8 cellular contexts compared by ENCODE assay signal in genomic region chr19:46924874-46925547, GRCh38.
A peak's percentile ranks its signal among the peaks of the same experiment; 100 is the strongest.
DNase-seq lines count a peak whose midpoint lies in the region; ATAC-seq, FAIRE-seq and TF ChIP-seq lines count a peak whose summit lies in the region.

No MANE protein-coding gene starts in this region.

- TF ChIP-seq POLR2A in IMR-90 (IDR thresholded peaks at IDR 0.05; ENCODE audit: low read depth, low read length), result no peak

- DNase-seq in AG08395 (ENCODE audit: low spot score) (peak; percentile 38), IMR-90 (no peak), bronchial epithelial cell (ENCODE audit: low read depth) (peak; percentile 51), myocyte (ENCODE audit: low read depth) (peak; percentile 24), omental fat pad (ENCODE audit: low spot score) (no peak), SW480 (ENCODE audit: low spot score) (no peak), DMS79 (lab: John Stamatoyannopoulos, UW) (no peak)

- no peak overlapping the region for H3K9ac ChIP-seq in IMR-90 (ENCODE audit: low read depth, low read length)

- H3K36me3 ChIP-seq in IMR-90 (ENCODE audit: control insufficient read depth, insufficient read depth, low read length) (peaks cover 19% of the 10 kb centered on the region), bronchial epithelial cell (ENCODE audit: control insufficient read depth, insufficient read depth, low read length) (peaks cover 7% of the 10 kb centered on the region)

- H3K4ac ChIP-seq in IMR-90 (ENCODE audit: low read depth, low read length), result peak overlapping the region; percentile 39; the same call in 1 of the 2 replicates

- H3K18ac ChIP-seq in IMR-90 (ENCODE audit: low read depth, low read length), result no peak overlapping the region

- intact Hi-C loops in IMR-90 (cut with micrococcal nuclease), result no loop called here

- in situ Hi-C loops in IMR-90 (cut with MboI; ENCODE audit: low sequenced_read_pairs), result no loop called here

- H3K4me3 ChIP-seq in IMR-90 (ENCODE audit: insufficient read depth, low read depth, low read length) (no peak overlapping the region), bronchial epithelial cell (ENCODE audit: low read depth, low read length) (no peak overlapping the region)

- peaks cover 66% of the 10 kb centered on the region for H4K20me1 ChIP-seq in IMR-90 (ENCODE audit: insufficient read depth, low read length)

- H2BK120ac ChIP-seq in IMR-90 (ENCODE audit: low read depth, low read length), result no peak overlapping the region

- no peak overlapping the region for H4K8ac ChIP-seq in IMR-90 (ENCODE audit: low read depth in 2 of 2, low read length in 2 of 2)

- WGBS in IMR-90 (ENCODE audit: extremely low coverage in 2 of 2, insufficient read length in 1 of 2), 2 experiments, result no CpG with 5 or more reads among the region's 8 CpGs

- FAIRE-seq in bronchial epithelial cell (lab: Jason Lieb, UNC), result no peak

- TF ChIP-seq CTCF in IMR-90 (conservative IDR thresholded peaks at IDR 0.05; ENCODE audit: low read depth, low read length), result no peak
- no peak for TF ChIP-seq CTCF in bronchial epithelial cell (IDR thresholded peaks at IDR 0.05; ENCODE audit: insufficient read depth, low read length, severe bottlenecking)
- TF ChIP-seq CTCF in omental fat pad (IDR thresholded peaks at IDR 0.05), result no peak

- H3K27ac ChIP-seq in IMR-90 (ENCODE audit: insufficient read depth, low read length), result no peak overlapping the region

- BruUV-seq in IMR-90 (replicated peaks; lab: Mats Ljungman, UMichigan), result no TSS peak

- peak overlapping the region; percentile 72; the same call in 1 of the 2 replicates for H2AK5ac ChIP-seq in IMR-90 (ENCODE audit: low read depth, low read length)

- CTCF ChIA-PET in IMR-90 (lab: Yijun Ruan, JAX), result interaction anchor here (0.9 kb wide), 1 partner anchor 66 kb away, joined by 4 read pairs; no protein-coding TSS in a partner anchor

- peak overlapping the region; percentile 58; the same call in 1 of the 2 replicates for H3K14ac ChIP-seq in IMR-90 (replicated peaks; ENCODE audit: low read depth, low read length)

- H3K23ac ChIP-seq in IMR-90 (ENCODE audit: low read depth, low read length), result peak overlapping the region; percentile 60

- H4K5ac ChIP-seq in IMR-90 (ENCODE audit: low read depth, low read length), result no peak overlapping the region

- no peak overlapping the region for H2BK20ac ChIP-seq in IMR-90 (ENCODE audit: low read depth, low read length)

- no peak for ATAC-seq in IMR-90 (ENCODE audit: low read depth)
- ATAC-seq in HG03139 (IDR thresholded peaks at IDR 0.05; ENCODE audit: unreplicated experiment), result no peak
- ATAC-seq in omental fat pad (ENCODE audit: low FRiP score), result no peak

- H3K9me3 ChIP-seq in IMR-90 (ENCODE audit: control insufficient read depth, insufficient read depth, low read length), result no peaks in the 10 kb centered on the region

- POLR2A ChIA-PET in IMR-90 (lab: Charles Lee; ENCODE audit: unreplicated experiment), result no interaction called here

- H3K4me1 ChIP-seq in IMR-90 (ENCODE audit: control insufficient read depth, insufficient read depth, low read length), result peaks cover 18% of the 10 kb centered on the region

- no peak overlapping the region for H3K4me2 ChIP-seq in IMR-90 (ENCODE audit: low read depth, low read length)

- dilution Hi-C loops in IMR-90 (cut with HindIII; ENCODE audit: low sequenced_read_pairs, unreplicated experiment), result no loop called here

- H3K79me1 ChIP-seq in IMR-90 (ENCODE audit: low read depth in 1 of 2, low read length in 2 of 2), result peaks cover 67 to 92% of the 10 kb centered on the region in 2 experiments

- H3K27me3 ChIP-seq in IMR-90 (ENCODE audit: control insufficient read depth, insufficient read depth, low read length) (no peaks in the 10 kb centered on the region), bronchial epithelial cell (ENCODE audit: control insufficient read depth, insufficient read depth, low read length) (no peaks in the 10 kb centered on the region)

- H4K91ac ChIP-seq in IMR-90 (ENCODE audit: insufficient read depth, low read depth, low read length), result no peak overlapping the region

- no peak overlapping the region for H2AFZ ChIP-seq in IMR-90 (replicated peaks; ENCODE audit: low read length, poor library complexity)

- no peak overlapping the region for H3K56ac ChIP-seq in IMR-90 (ENCODE audit: extremely low read depth, insufficient read depth, low read length)

- peaks cover 30% of the 10 kb centered on the region for H3K9me1 ChIP-seq in IMR-90 (ENCODE audit: insufficient read depth, low read length)

- no peak overlapping the region for H2AK9ac ChIP-seq in IMR-90 (replicated peaks; ENCODE audit: low read depth, low read length, poor library complexity)

- H2BK5ac ChIP-seq in IMR-90 (ENCODE audit: low read depth, low read length, poor library complexity, severe bottlenecking), result peak overlapping the region; percentile 6

- no peak for TF ChIP-seq RAD21 in IMR-90 (IDR thresholded peaks at IDR 0.05; ENCODE audit: low read length)

- H2BK15ac ChIP-seq in IMR-90 (ENCODE audit: low read depth, low read length), result no peak overlapping the region

TF ChIP-seq in IMR-90, 13 proteins besides CTCF, POLR2A, EP300 and RAD21:
- TF ChIP-seq MAZ (IDR thresholded peaks at IDR 0.05; ENCODE audit: borderline replicate concordance, low read depth, low read length) (no peak), CEBPB (IDR thresholded peaks at IDR 0.05; ENCODE audit: low read depth, low read length) (no peak), RCOR1 (IDR thresholded peaks at IDR 0.05; ENCODE audit: insufficient replicate concordance, low read length) (no peak), FOS (IDR thresholded peaks at IDR 0.05; ENCODE audit: low read depth, low read length) (no peak), SMC3 (IDR thresholded peaks at IDR 0.05; ENCODE audit: low read depth, low read length) (no peak), CHD1 (IDR thresholded peaks at IDR 0.05; ENCODE audit: low read depth, low read length) (no peak), BHLHE40 (IDR thresholded peaks at IDR 0.05; ENCODE audit: low read depth, low read length) (no peak), ELK1 (IDR thresholded peaks at IDR 0.05; ENCODE audit: borderline replicate concordance, low read depth, low read length) (no peak), RFX5 (IDR thresholded peaks at IDR 0.05; ENCODE audit: low read depth, low read length) (no peak), USF2 (IDR thresholded peaks at IDR 0.05; ENCODE audit: low read depth, low read length) (no peak), MXI1 (IDR thresholded peaks at IDR 0.05; ENCODE audit: borderline replicate concordance, low read depth, low read length) (no peak), MAFK (IDR thresholded peaks at IDR 0.05; ENCODE audit: low read depth, low read length) (no peak), NFE2L2 (IDR thresholded peaks at IDR 0.05; ENCODE audit: low read depth, low read length) (no peak)

Comparison
In these comparisons a context has a peak if more than half of its experiments do, and no peak if none do; other contexts are left out.
1. DNase-seq: peak in AG08395 (single experiment), bronchial epithelial cell (single experiment) and myocyte (single experiment); none in IMR-90 (single experiment), omental fat pad (single experiment), SW480 (single experiment) and DMS79 (single experiment).